In genomic region chr1:205297551-205298177, GRCh38 we compare ENCODE assay signal across 1 cellular context.
TF ChIP-seq lines count a peak whose summit lies in the region.

No MANE protein-coding gene starts in this region.

TF ChIP-seq in Ishikawa, 13 proteins besides CTCF, POLR2A, EP300 and RAD21:
- peak; percentile 19; the same call in 1 of the 2 replicates for TF ChIP-seq NFIC (IDR thresholded peaks at IDR 0.05)
- peak; percentile 51; the same call in 1 of the 2 replicates for TF ChIP-seq CEBPB (IDR thresholded peaks at IDR 0.05)
- TF ChIP-seq TEAD4 (IDR thresholded peaks at IDR 0.05) = peak; percentile 73
- peak; percentile 74 for TF ChIP-seq TCF12 (IDR thresholded peaks at IDR 0.05; ENCODE audit: low read depth)
TF ChIP-seq in Ishikawa: peak in this region for 4; not testable (repeated sequence) for 9.
